ENCODE assay signal across 8 cellular contexts in genomic region chr10:60883187-60883586, GRCh38.
DNase-seq lines count a peak whose midpoint lies in the region; ATAC-seq, FAIRE-seq and TF ChIP-seq lines count a peak whose summit lies in the region.

No MANE protein-coding gene starts in this region.

- POLR2A ChIA-PET in MCF 10A (lab: Yijun Ruan, JAX) = interaction anchor here (0.6 to 1.0 kb wide), 2 partner anchors 12 to 277 kb away, joined by 3 read pairs; no protein-coding TSS in a partner anchor
- POLR2A ChIA-PET in HepG2 (lab: Yijun Ruan, JAX) = no interaction called here

- no TSS peak for BruUV-seq in MCF 10A (replicated peaks; lab: Mats Ljungman, UMichigan)
- BruUV-seq in HepG2 (replicated peaks; lab: Mats Ljungman, UMichigan) = no TSS peak

- no peaks in the 10 kb centered on the region for H3K36me3 ChIP-seq in breast epithelium
- peaks cover 14 to 42% of the 10 kb centered on the region in 2 experiments for H3K36me3 ChIP-seq in HepG2 (replicated peaks in 1 of 2; ENCODE audit: control insufficient read depth in 1 of 2, insufficient read depth in 2 of 2, low read length in 2 of 2)

- H3K27ac Mint-ChIP-seq in MCF 10A (ENCODE audit: low read depth, unreplicated experiment) = no peak overlapping the region

- TF ChIP-seq CTCF in MCF 10A (IDR thresholded peaks at IDR 0.05; ENCODE audit: unreplicated experiment) (peak; percentile 32), breast epithelium (IDR thresholded peaks at IDR 0.05) (peak in 1 of 3 donors; percentile 28), astrocyte of the cerebellum (IDR thresholded peaks at IDR 0.05; ENCODE audit: low read depth, low read length, missing control alignments) (peak; percentile 57), HepG2 (CRISPR knock-in tag; IDR thresholded peaks at IDR 0.05) (peak; percentile 62)

- ATAC-seq in HG03432 (IDR thresholded peaks at IDR 0.05; ENCODE audit: unreplicated experiment) (peak; percentile 76), HepG2 (peak; percentile 98), HG03039 (IDR thresholded peaks at IDR 0.05; ENCODE audit: unreplicated experiment) (no peak)

- H3K9me3 Mint-ChIP-seq in MCF 10A (ENCODE audit: unreplicated experiment) = no peaks in the 10 kb centered on the region

- intact Hi-C loops in MCF 10A (cut with micrococcal nuclease) = loop anchor here (1.0 kb wide), 1 partner anchor 81 kb away; no protein-coding TSS in a partner anchor
- intact Hi-C loops in breast epithelium (cut with DNase I; ENCODE audit: low total_unique reads) = loop anchor here (5.0 kb wide), 2 partner anchors 411 to 609 kb away; no protein-coding TSS in a partner anchor
- intact Hi-C loops in HepG2 (cut with micrococcal nuclease; ENCODE audit: unreplicated experiment) = loop anchor here (1.0 kb wide), 1 partner anchor 81 kb away; no protein-coding TSS in a partner anchor

- CTCF ChIA-PET in MCF 10A (lab: Yijun Ruan, JAX) (interaction anchor here (0.6 to 1.6 kb wide), 5 partner anchors 11 to 60 kb away, joined by 3 to 8 read pairs (median 3); no protein-coding TSS in a partner anchor), HepG2 (lab: Yijun Ruan, JAX; ENCODE audit: low intra/inter-chr PET ratio, low total read pairs) (interaction anchor here (2.5 kb wide), 1 partner anchor 80 kb away, joined by 8 read pairs; no protein-coding TSS in a partner anchor)

- H3K4me1 ChIP-seq in breast epithelium = no peaks in the 10 kb centered on the region
- no peaks in the 10 kb centered on the region for H3K4me1 ChIP-seq in HepG2 (ENCODE audit: insufficient read depth, low read length)

- no peak overlapping the region for H2AFZ ChIP-seq in HepG2 (ENCODE audit: low read length)

- no peak for TF ChIP-seq EP300 in HepG2 (IDR thresholded peaks at IDR 0.05; ENCODE audit: low read depth in 2 of 2, low read length in 2 of 2)
- TF ChIP-seq EP300 in HepG2 (CRISPR knock-in tag; IDR thresholded peaks at IDR 0.05; ENCODE audit: borderline replicate concordance) = no peak

- H3K27me3 Mint-ChIP-seq in MCF 10A (ENCODE audit: insufficient read depth, unreplicated experiment) = no peaks in the 10 kb centered on the region

- no peak overlapping the region for H3K4me3 ChIP-seq in breast epithelium
- H3K4me3 ChIP-seq in astrocyte of the cerebellum (ENCODE audit: low read depth, low read length) = no peak overlapping the region
- H3K4me3 ChIP-seq in HepG2 (replicated peaks in 1 of 3; ENCODE audit: insufficient read depth in 1 of 3, low read depth in 2 of 3, low read length in 3 of 3) = no peak overlapping the region

- H3K9me3 ChIP-seq in breast epithelium (no peaks in the 10 kb centered on the region), HepG2 (ENCODE audit: low read length) (no peaks in the 10 kb centered on the region)

- WGBS in HepG2 (ENCODE audit: low lambda C conversion rate) = 90% methylated on average over 6 of the region's 6 CpGs

- TF ChIP-seq RAD21 in HepG2 (CRISPR knock-in tag; IDR thresholded peaks at IDR 0.05) = no peak

- no peak overlapping the region for H3K27ac ChIP-seq in breast epithelium
- H3K27ac ChIP-seq in HepG2 (ENCODE audit: extremely low read length, insufficient read depth, low read length) = no peak overlapping the region

- peaks cover 5% of the 10 kb centered on the region for H3K4me1 Mint-ChIP-seq in MCF 10A (ENCODE audit: insufficient read depth, unreplicated experiment)

- H3K36me3 Mint-ChIP-seq in MCF 10A (ENCODE audit: insufficient read depth, unreplicated experiment) = no peaks in the 10 kb centered on the region

- H3K4me3 Mint-ChIP-seq in MCF 10A (ENCODE audit: unreplicated experiment) = no peak overlapping the region

- no peaks in the 10 kb centered on the region for H4K20me1 ChIP-seq in HepG2 (ENCODE audit: insufficient read depth, low read length)

- no peak overlapping the region for H3K9ac ChIP-seq in HepG2 (ENCODE audit: insufficient read depth, low read depth, low read length)

- H3K27me3 ChIP-seq in breast epithelium (no peaks in the 10 kb centered on the region), HepG2 (ENCODE audit: control insufficient read depth in 1 of 2, insufficient read depth in 2 of 2, low read length in 2 of 2) (no peaks in the 10 kb centered on the region)

- no peak overlapping the region for H3K4me2 ChIP-seq in HepG2 (ENCODE audit: low read depth, low read length)

- in situ Hi-C loops in astrocyte of the cerebellum (cut with HindIII; ENCODE audit: low sequenced_read_pairs) (no loop called here), HepG2 (cut with HindIII; ENCODE audit: extremely low pct_ligation_motif_present, low pct_unique_long_range_greater_than_20kb) (no loop called here)

- no peaks in the 10 kb centered on the region for H3K79me2 ChIP-seq in HepG2 (ENCODE audit: insufficient read depth, low read length)

- TF ChIP-seq POLR2A in breast epithelium (IDR thresholded peaks at IDR 0.05) (no peak), HepG2 (IDR thresholded peaks at IDR 0.05; ENCODE audit: insufficient read depth in 1 of 2, low read depth in 2 of 2, low read length in 2 of 2) (no peak)

- peak; percentile 54 for FAIRE-seq in HepG2 (lab: Jason Lieb, UNC)

- peak; percentile 44 for DNase-seq in MCF 10A (ENCODE audit: unreplicated experiment)
- DNase-seq in breast epithelium (ENCODE audit: low spot score in 2 of 2) = no peak
- DNase-seq in astrocyte of the cerebellum (ENCODE audit: low read depth) = no peak
- peak; percentile 43 for DNase-seq in HepG2 (ENCODE audit: low spot score)
- no peak for DNase-seq in activated naive CD4-positive, alpha-beta T cell treated with anti-CD3 and anti-CD28 coated beads, Interleukin-2, amount 50 U/mL, for 16 hours
- no peak for DNase-seq in NOMO-1 treated with dmso at 0.1 percent for 144 hours (lab: John Stamatoyannopoulos, UW; ENCODE audit: unreplicated experiment)

TF ChIP-seq in HepG2, 621 proteins besides CTCF, POLR2A, EP300 and RAD21:
- TF ChIP-seq ZNF740 (CRISPR knock-in tag; IDR thresholded peaks at IDR 0.05) (no peak), CBFB (CRISPR knock-in tag; IDR thresholded peaks at IDR 0.05) (no peak), SMC3 (IDR thresholded peaks at IDR 0.05; ENCODE audit: low read length) (peak; percentile 77), NAIF1 (CRISPR knock-in tag; IDR thresholded peaks at IDR 0.05; ENCODE audit: borderline replicate concordance) (no peak), ATF1 (CRISPR knock-in tag; IDR thresholded peaks at IDR 0.05) (no peak), NFRKB (IDR thresholded peaks at IDR 0.05) (no peak), ZSCAN21 (CRISPR knock-in tag; IDR thresholded peaks at IDR 0.05; ENCODE audit: borderline replicate concordance) (no peak), STAG1 (CRISPR knock-in tag; IDR thresholded peaks at IDR 0.05) (peak; percentile 67)
- TF ChIP-seq, protein P1, sequence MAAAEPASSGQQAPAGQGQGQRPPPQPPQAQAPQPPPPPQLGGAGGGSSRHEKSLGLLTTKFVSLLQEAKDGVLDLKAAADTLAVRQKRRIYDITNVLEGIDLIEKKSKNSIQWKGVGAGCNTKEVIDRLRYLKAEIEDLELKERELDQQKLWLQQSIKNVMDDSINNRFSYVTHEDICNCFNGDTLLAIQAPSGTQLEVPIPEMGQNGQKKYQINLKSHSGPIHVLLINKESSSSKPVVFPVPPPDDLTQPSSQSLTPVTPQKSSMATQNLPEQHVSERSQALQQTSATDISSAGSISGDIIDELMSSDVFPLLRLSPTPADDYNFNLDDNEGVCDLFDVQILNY (CRISPR knock-in tag; conservative IDR thresholded peaks at IDR 0.05) = no peak

Comparison
In these comparisons a context has a peak if more than half of its experiments do, and no peak if none do; other contexts are left out.
1. DNase-seq: peak in MCF 10A (single experiment) and HepG2 (single experiment); none in breast epithelium (0 of 2), astrocyte of the cerebellum (single experiment), activated naive CD4-positive, alpha-beta T cell treated with anti-CD3 and anti-CD28 coated beads, Interleukin-2, amount 50 U/mL, for 16 hours (single experiment) and NOMO-1 treated with dmso at 0.1 percent for 144 hours (single experiment).